Comparison of ENCODE assay signal across 1 cellular context in the genomic region with DNA sequence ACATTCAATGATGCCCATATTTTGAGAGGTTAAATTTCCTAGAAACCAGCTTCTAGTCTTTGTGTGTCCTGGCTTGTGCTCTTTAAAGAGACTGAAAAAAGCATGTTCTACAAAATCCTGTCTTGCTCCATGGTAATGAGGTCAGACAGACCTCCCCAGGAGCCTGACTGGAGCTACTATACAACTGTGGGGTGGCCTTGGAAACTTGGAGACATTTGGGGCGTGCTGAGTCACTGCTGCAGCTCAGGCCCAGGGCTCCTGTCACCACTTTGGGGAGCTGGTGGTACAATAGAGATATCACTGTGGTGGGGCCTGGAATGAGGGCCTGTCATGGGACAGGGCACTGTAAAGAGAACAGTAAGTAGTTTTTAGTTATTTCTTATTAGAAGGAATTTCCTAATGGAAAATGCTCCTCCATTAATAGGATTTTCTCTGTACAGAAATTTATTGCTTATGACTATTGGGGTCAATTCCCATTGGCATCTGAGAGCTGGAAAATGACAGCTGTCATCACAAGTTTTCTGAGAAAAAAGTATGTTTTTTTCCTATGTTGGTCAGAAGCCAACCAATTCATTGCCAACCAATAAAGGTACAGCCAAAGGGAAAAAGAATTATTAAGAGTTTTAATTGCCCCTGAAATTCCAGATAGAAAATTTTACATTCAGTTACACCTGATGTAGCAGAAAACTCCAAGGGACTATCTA.
TF ChIP-seq lines count a peak whose summit lies in the region.

No MANE protein-coding gene starts in this region.

TF ChIP-seq in SK-N-SH treated with all-trans-retinoic acid at 6 μM for 48 hours, 23 proteins besides CTCF, POLR2A, EP300 and RAD21 (continued from another document):
- TF ChIP-seq PATZ1 (CRISPR knock-in tag; IDR thresholded peaks at IDR 0.05; ENCODE audit: borderline replicate concordance) (no peak), ESRRG (CRISPR knock-in tag; IDR thresholded peaks at IDR 0.05) (no peak), GLIS3 (CRISPR knock-in tag; IDR thresholded peaks at IDR 0.05) (no peak), CSRNP3 (CRISPR knock-in tag; IDR thresholded peaks at IDR 0.05) (no peak), RARB (CRISPR knock-in tag; IDR thresholded peaks at IDR 0.05) (no peak), CSDC2 (CRISPR knock-in tag; IDR thresholded peaks at IDR 0.05) (no peak), TOX (CRISPR knock-in tag; IDR thresholded peaks at IDR 0.05; ENCODE audit: borderline replicate concordance) (no peak), ZNF70 (CRISPR knock-in tag; IDR thresholded peaks at IDR 0.05) (no peak), ZC3H10 (CRISPR knock-in tag; IDR thresholded peaks at IDR 0.05) (no peak), ARNTL (CRISPR knock-in tag; IDR thresholded peaks at IDR 0.05; ENCODE audit: borderline replicate concordance, low read depth) (no peak), ISL1 (CRISPR knock-in tag; IDR thresholded peaks at IDR 0.05) (no peak)
- TF ChIP-seq, protein P1, sequence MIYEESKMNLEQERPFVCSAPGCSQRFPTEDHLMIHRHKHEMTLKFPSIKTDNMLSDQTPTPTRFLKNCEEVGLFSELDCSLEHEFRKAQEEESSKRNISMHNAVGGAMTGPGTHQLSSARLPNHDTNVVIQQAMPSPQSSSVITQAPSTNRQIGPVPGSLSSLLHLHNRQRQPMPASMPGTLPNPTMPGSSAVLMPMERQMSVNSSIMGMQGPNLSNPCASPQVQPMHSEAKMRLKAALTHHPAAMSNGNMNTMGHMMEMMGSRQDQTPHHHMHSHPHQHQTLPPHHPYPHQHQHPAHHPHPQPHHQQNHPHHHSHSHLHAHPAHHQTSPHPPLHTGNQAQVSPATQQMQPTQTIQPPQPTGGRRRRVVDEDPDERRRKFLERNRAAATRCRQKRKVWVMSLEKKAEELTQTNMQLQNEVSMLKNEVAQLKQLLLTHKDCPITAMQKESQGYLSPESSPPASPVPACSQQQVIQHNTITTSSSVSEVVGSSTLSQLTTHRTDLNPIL (CRISPR knock-in tag; IDR thresholded peaks at IDR 0.05; ENCODE audit: low read depth), result no peak
